In genomic region chr17:39615434-39615833, GRCh38 we compare ENCODE assay signal across 28 cellular contexts. TPM values are rescaled to one million over a fixed set of nuclear protein-coding genes. Genes with fewer than 3 reads are reported as not detected.
DNase-seq lines count a peak whose midpoint lies in the region; ATAC-seq, FAIRE-seq and TF ChIP-seq lines count a peak whose summit lies in the region.
"Had no signal": no experiment of that assay in that cellular context is flagged by ENCODE, and none has a peak within 500 bp of the region (broad histone marks: within the 10 kb centered on the region; RNA-seq: fewer than 3 reads in every experiment).

No MANE protein-coding gene starts in this region.

- in situ Hi-C loops in HepG2 (cut with HindIII; ENCODE audit: extremely low pct_ligation_motif_present, low pct_unique_long_range_greater_than_20kb), result no loop called here

- CTCF ChIA-PET in HepG2 (lab: Yijun Ruan, JAX; ENCODE audit: low intra/inter-chr PET ratio, low total read pairs), result no interaction called here

- H3K9me3 Mint-ChIP-seq in brain, result peaks cover 0 to 5% (median 0%) of the 10 kb centered on the region in 5 experiments
- no peaks in the 10 kb centered on the region for H3K9me3 Mint-ChIP-seq in nephron
- no peaks in the 10 kb centered on the region for H3K9me3 Mint-ChIP-seq in type B pancreatic cell
- H3K9me3 Mint-ChIP-seq: CD8-positive, alpha-beta T cell had no signal

- POLR2A ChIA-PET in HepG2 (lab: Yijun Ruan, JAX), result no interaction called here

- H3K9me3 ChIP-seq in HepG2 (ENCODE audit: low read length) (no peaks in the 10 kb centered on the region), right lobe of liver (no peaks in the 10 kb centered on the region)
- H3K9me3 ChIP-seq: A549, BLaER1 had no signal

- peaks cover 8 to 65% of the 10 kb centered on the region in 2 experiments for H3K27me3 ChIP-seq in HepG2 (ENCODE audit: control insufficient read depth in 1 of 2, insufficient read depth in 2 of 2, low read length in 2 of 2)
- no peaks in the 10 kb centered on the region for H3K27me3 ChIP-seq in right lobe of liver
- H3K27me3 ChIP-seq: BLaER1 had no signal

- no peak for FAIRE-seq in HepG2 (lab: Jason Lieb, UNC)
- FAIRE-seq: A549, GM12878, GM19239, H54 had no signal

- DNase-seq in HepG2 (ENCODE audit: low spot score) (no peak), right lobe of liver (no peak), type B pancreatic cell (ENCODE audit: extremely low spot score, unreplicated experiment) (no peak), DMS153 treated with DMSO at 0.1 percent for 48 hours (lab: John Stamatoyannopoulos, UW; ENCODE audit: unreplicated experiment) (no peak)
- DNase-seq: AML-193; CD8-positive, alpha-beta T cell; DMS53; DND-41; EL; GM23248; IMR-90; KBM-7 had no signal

- WGBS in HepG2 (ENCODE audit: low lambda C conversion rate), result 34% methylated on average over 6 of the region's 6 CpGs
- 40% methylated on average over 2 of the region's 6 CpGs for WGBS in right lobe of liver (ENCODE audit: insufficient coverage, low coverage, low lambda C conversion rate, missing lambda C conversion rate)

- H3K27ac Mint-ChIP-seq in brain (peak overlapping the region in 2 of 5 experiments; percentile 38 to 97), nephron (no peak overlapping the region), type B pancreatic cell (no peak overlapping the region)
- H3K27ac Mint-ChIP-seq: CD8-positive, alpha-beta T cell had no signal

- H3K27me3 Mint-ChIP-seq in brain (peaks cover 64% of the 10 kb centered on the region), nephron (ENCODE audit: low read depth) (peaks cover 91% of the 10 kb centered on the region), type B pancreatic cell (peaks cover 86% of the 10 kb centered on the region)

- H3K36me3 Mint-ChIP-seq in brain (no peaks in the 10 kb centered on the region), nephron (ENCODE audit: low read depth) (no peaks in the 10 kb centered on the region), type B pancreatic cell (no peaks in the 10 kb centered on the region)
- H3K36me3 Mint-ChIP-seq: CD14-positive monocyte; CD8-positive, alpha-beta T cell had no signal

- intact Hi-C loops in HepG2 (cut with micrococcal nuclease; ENCODE audit: unreplicated experiment), result no loop called here
- intact Hi-C loops in right lobe of liver (cut with DNase I), result no loop called here

- no peak overlapping the region for H3K4me2 ChIP-seq in HepG2 (ENCODE audit: low read depth, low read length)
- H3K4me2 ChIP-seq: A549, BLaER1 had no signal

- ATAC-seq in HepG2 (no peak), right lobe of liver (no peak), HG03457 (IDR thresholded peaks at IDR 0.05; ENCODE audit: unreplicated experiment) (no peak), GM18519 (IDR thresholded peaks at IDR 0.05; ENCODE audit: low FRiP score, unreplicated experiment) (no peak)
- ATAC-seq: A549; CD8-positive, alpha-beta T cell; GM12878; HCT116 had no signal

- H3K4me1 Mint-ChIP-seq in brain (peaks cover 12% of the 10 kb centered on the region), nephron (no peaks in the 10 kb centered on the region), type B pancreatic cell (ENCODE audit: unreplicated experiment) (no peaks in the 10 kb centered on the region)

- no peaks in the 10 kb centered on the region for H3K79me2 ChIP-seq in HepG2 (ENCODE audit: insufficient read depth, low read length)

- no peak overlapping the region for H3K4me3 ChIP-seq in HepG2 (replicated peaks in 1 of 3; ENCODE audit: insufficient read depth in 1 of 3, low read depth in 2 of 3, low read length in 3 of 3)
- H3K4me3 ChIP-seq in right lobe of liver, result no peak overlapping the region
- H3K4me3 ChIP-seq: A549, BLaER1, GM12878, GM23248 had no signal

- TF ChIP-seq EP300 in HepG2 (IDR thresholded peaks at IDR 0.05; ENCODE audit: low read depth in 2 of 2, low read length in 2 of 2), result no peak
- TF ChIP-seq EP300 in HepG2 (CRISPR knock-in tag; IDR thresholded peaks at IDR 0.05; ENCODE audit: borderline replicate concordance), result no peak

- H3K4me3 Mint-ChIP-seq in brain, result peak overlapping the region; percentile 25 to 65 (median 35)
- peak overlapping the region; percentile 38 to 45 (median 40) for H3K4me3 Mint-ChIP-seq in nephron
- peak overlapping the region; percentile 76 for H3K4me3 Mint-ChIP-seq in type B pancreatic cell
- H3K4me3 Mint-ChIP-seq: CD8-positive, alpha-beta T cell had no signal

- H4K20me1 ChIP-seq in HepG2 (ENCODE audit: insufficient read depth, low read length), result no peaks in the 10 kb centered on the region
- H4K20me1 ChIP-seq: BLaER1 had no signal

- H3K4me1 ChIP-seq in HepG2 (ENCODE audit: insufficient read depth, low read length) (peaks cover 19% of the 10 kb centered on the region), right lobe of liver (no peaks in the 10 kb centered on the region)

- H3K36me3 ChIP-seq in HepG2 (replicated peaks in 1 of 2; ENCODE audit: control insufficient read depth in 1 of 2, insufficient read depth in 2 of 2, low read length in 2 of 2) (no peaks in the 10 kb centered on the region), right lobe of liver (no peaks in the 10 kb centered on the region)
- H3K36me3 ChIP-seq: BLaER1 had no signal

- H3K27ac ChIP-seq in HepG2 (ENCODE audit: extremely low read length, insufficient read depth, low read length), result no peak overlapping the region
- no peak overlapping the region for H3K27ac ChIP-seq in right lobe of liver
- H3K27ac ChIP-seq: 22Rv1, A549, BLaER1, GM23248, HL-60 had no signal

- no TSS peak for BruUV-seq in HepG2 (replicated peaks; lab: Mats Ljungman, UMichigan)

- no peak for TF ChIP-seq RAD21 in HepG2 (CRISPR knock-in tag; IDR thresholded peaks at IDR 0.05)

- TF ChIP-seq CTCF in HepG2 (CRISPR knock-in tag; IDR thresholded peaks at IDR 0.05) (no peak), right lobe of liver (IDR thresholded peaks at IDR 0.05) (no peak), brain (conservative IDR thresholded peaks at IDR 0.05) (no peak), nephron (IDR thresholded peaks at IDR 0.05; ENCODE audit: unreplicated experiment in 3 of 3) (no peak), type B pancreatic cell (conservative IDR thresholded peaks at IDR 0.05) (no peak)

- no peak for TF ChIP-seq POLR2A in HepG2 (IDR thresholded peaks at IDR 0.05; ENCODE audit: insufficient read depth in 1 of 2, low read depth in 2 of 2, low read length in 2 of 2)
- no peak for TF ChIP-seq POLR2A in right lobe of liver (IDR thresholded peaks at IDR 0.05)

- no peak overlapping the region for H2AFZ ChIP-seq in HepG2 (ENCODE audit: low read length)
- H2AFZ ChIP-seq: GM23248 had no signal

- no peak overlapping the region for H3K9ac ChIP-seq in HepG2 (ENCODE audit: insufficient read depth, low read depth, low read length)
- H3K9ac ChIP-seq: BLaER1, GM23248 had no signal

RNA-seq across cellular contexts. Expression of gene NEUROD2, which starts 7.7 kb away (rescaled TPM):
- total RNA-seq in HepG2 (2016; rRNA removed; fragmentation: Illumina TruSeq; extraction: Trizol), result not detected in 2 replicates
- not detected in 2 replicates for total RNA-seq in HepG2 (2016; cell fraction: cytosol; rRNA removed; fragmentation: Illumina TruSeq; extraction: Trizol; ENCODE audit: low read depth)
- not detected in 2 replicates for total RNA-seq in HepG2 (2016; cell fraction: insoluble cytoplasmic fraction; rRNA removed; fragmentation: Illumina TruSeq; extraction: Trizol)
- not detected in 2 replicates for total RNA-seq in HepG2 (2016; cell fraction: membrane; rRNA removed; fragmentation: Illumina TruSeq; extraction: Trizol)
- not detected in 2 replicates for total RNA-seq in HepG2 (2016; cell fraction: nucleus; rRNA removed; fragmentation: Illumina TruSeq; extraction: Trizol)
- not detected in 2 replicates for polyA plus RNA-seq in HepG2 (2011; rRNA removed)
- polyA plus RNA-seq in HepG2 (2011; cell fraction: cytosol; rRNA removed), result not detected in 2 replicates
- not detected in 2 replicates for polyA plus RNA-seq in HepG2 (2011; cell fraction: nucleus; rRNA removed)
- polyA plus RNA-seq in HepG2 (2012), result not detected in 2 replicates
- not detected in 2 replicates for polyA plus RNA-seq in HepG2 (2016; cell fraction: cytosol; fragmentation: Illumina TruSeq; extraction: Trizol; ENCODE audit: low read depth)
- polyA plus RNA-seq in HepG2 (2016; cell fraction: insoluble cytoplasmic fraction; fragmentation: Illumina TruSeq; extraction: Trizol; ENCODE audit: low read depth), result not detected in 2 replicates
- not detected in 2 replicates for polyA plus RNA-seq in HepG2 (2016; cell fraction: membrane; fragmentation: Illumina TruSeq; extraction: Trizol; ENCODE audit: low read depth)
- not detected in 2 replicates for polyA plus RNA-seq in HepG2 (2016; cell fraction: nucleus; fragmentation: Illumina TruSeq; extraction: Trizol; ENCODE audit: insufficient read depth, low read depth)
- not detected in 2 replicates for polyA minus RNA-seq in HepG2 (2011; rRNA and poly(A)+ RNA removed; ENCODE audit: low replicate concordance)
- not detected in 2 replicates for polyA minus RNA-seq in HepG2 (2011; cell fraction: cytosol; rRNA and poly(A)+ RNA removed)
- polyA minus RNA-seq in HepG2 (2011; cell fraction: nucleus; rRNA and poly(A)+ RNA removed), result not detected in 2 replicates
- not detected for total RNA-seq in right lobe of liver
- 8.1 TPM for polyA plus RNA-seq in brain (ENCODE audit: insufficient read depth, low read depth, low replicate concordance)
- not detected in 2 replicates for total RNA-seq in type B pancreatic cell (ENCODE audit: low replicate concordance)
- total RNA-seq: Calu3; CD8-positive, alpha-beta T cell; G401; GM12878; GM23248; HT1080; IMR-90 had no signal
- polyA plus RNA-seq: A549, CD14-positive monocyte, GM12878, GM23248, IMR-90 had no signal

RNA-seq across cellular contexts. Expression of gene PPP1R1B, which starts 11.3 kb away (rescaled TPM):
- total RNA-seq in HepG2 (2016; rRNA removed; fragmentation: Illumina TruSeq; extraction: Trizol), result not detected in 2 replicates
- not detected in 2 replicates for total RNA-seq in HepG2 (2016; cell fraction: cytosol; rRNA removed; fragmentation: Illumina TruSeq; extraction: Trizol; ENCODE audit: low read depth)
- not detected in 2 replicates for total RNA-seq in HepG2 (2016; cell fraction: insoluble cytoplasmic fraction; rRNA removed; fragmentation: Illumina TruSeq; extraction: Trizol)
- not detected in 2 replicates for total RNA-seq in HepG2 (2016; cell fraction: membrane; rRNA removed; fragmentation: Illumina TruSeq; extraction: Trizol)
- total RNA-seq in HepG2 (2016; cell fraction: nucleus; rRNA removed; fragmentation: Illumina TruSeq; extraction: Trizol), result not detected in 2 replicates
- 0.08 and 0.18 TPM in 2 replicates for polyA plus RNA-seq in HepG2 (2011; rRNA removed)
- 0.04 and 0.05 TPM in 2 replicates for polyA plus RNA-seq in HepG2 (2011; cell fraction: cytosol; rRNA removed)
- not detected in 2 replicates for polyA plus RNA-seq in HepG2 (2011; cell fraction: nucleus; rRNA removed)
- polyA plus RNA-seq in HepG2 (2012), result not detected in 2 replicates
- not detected in 2 replicates for polyA plus RNA-seq in HepG2 (2016; cell fraction: cytosol; fragmentation: Illumina TruSeq; extraction: Trizol; ENCODE audit: low read depth)
- polyA plus RNA-seq in HepG2 (2016; cell fraction: insoluble cytoplasmic fraction; fragmentation: Illumina TruSeq; extraction: Trizol; ENCODE audit: low read depth), result not detected in 2 replicates
- not detected in 2 replicates for polyA plus RNA-seq in HepG2 (2016; cell fraction: membrane; fragmentation: Illumina TruSeq; extraction: Trizol; ENCODE audit: low read depth)
- not detected in 2 replicates for polyA plus RNA-seq in HepG2 (2016; cell fraction: nucleus; fragmentation: Illumina TruSeq; extraction: Trizol; ENCODE audit: insufficient read depth, low read depth)
- not detected in 2 replicates for polyA minus RNA-seq in HepG2 (2011; rRNA and poly(A)+ RNA removed; ENCODE audit: low replicate concordance)
- not detected in 2 replicates for polyA minus RNA-seq in HepG2 (2011; cell fraction: cytosol; rRNA and poly(A)+ RNA removed)
- polyA minus RNA-seq in HepG2 (2011; cell fraction: nucleus; rRNA and poly(A)+ RNA removed), result not detected in 2 replicates
- total RNA-seq in right lobe of liver, result under 1 TPM in 1 of 6 experiments, not detected in 5; 0.46 TPM
- polyA plus RNA-seq in brain (ENCODE audit: insufficient read depth, low read depth, low replicate concordance), result 154 TPM
- 1.8 and 3.7 TPM in 2 replicates for total RNA-seq in type B pancreatic cell (ENCODE audit: low replicate concordance)
- total RNA-seq: CD8-positive, alpha-beta T cell; GM12878; GM23248; HT1080; IMR-90 had no signal
- polyA plus RNA-seq: CD14-positive monocyte, GM23248, IMR-90 had no signal

RNA-seq across cellular contexts. Expression of gene STARD3, which starts 21.5 kb away (rescaled TPM):
- total RNA-seq in HepG2 (2016; rRNA removed; fragmentation: Illumina TruSeq; extraction: Trizol), result 17.2 and 34.6 TPM in 2 replicates
- total RNA-seq in HepG2 (2016; cell fraction: cytosol; rRNA removed; fragmentation: Illumina TruSeq; extraction: Trizol; ENCODE audit: low read depth), result 10.9 and 18.7 TPM in 2 replicates
- 16.7 and 36.4 TPM in 2 replicates for total RNA-seq in HepG2 (2016; cell fraction: insoluble cytoplasmic fraction; rRNA removed; fragmentation: Illumina TruSeq; extraction: Trizol)
- total RNA-seq in HepG2 (2016; cell fraction: membrane; rRNA removed; fragmentation: Illumina TruSeq; extraction: Trizol), result 28.2 and 28.3 TPM in 2 replicates
- 38.6 and 39.3 TPM in 2 replicates for total RNA-seq in HepG2 (2016; cell fraction: nucleus; rRNA removed; fragmentation: Illumina TruSeq; extraction: Trizol)
- polyA plus RNA-seq in HepG2 (2011; rRNA removed), result 100 and 114 TPM in 2 replicates
- 87.6 and 94.1 TPM in 2 replicates for polyA plus RNA-seq in HepG2 (2011; cell fraction: cytosol; rRNA removed)
- 583 and 640 TPM in 2 replicates for polyA plus RNA-seq in HepG2 (2011; cell fraction: nucleus; rRNA removed)
- 57.3 and 69.8 TPM in 2 replicates for polyA plus RNA-seq in HepG2 (2012)
- 16.8 and 21.4 TPM in 2 replicates for polyA plus RNA-seq in HepG2 (2016; cell fraction: cytosol; fragmentation: Illumina TruSeq; extraction: Trizol; ENCODE audit: low read depth)
- 23.0 and 23.7 TPM in 2 replicates for polyA plus RNA-seq in HepG2 (2016; cell fraction: insoluble cytoplasmic fraction; fragmentation: Illumina TruSeq; extraction: Trizol; ENCODE audit: low read depth)
- polyA plus RNA-seq in HepG2 (2016; cell fraction: membrane; fragmentation: Illumina TruSeq; extraction: Trizol; ENCODE audit: low read depth), result 28.2 and 28.4 TPM in 2 replicates
- 96.9 and 102 TPM in 2 replicates for polyA plus RNA-seq in HepG2 (2016; cell fraction: nucleus; fragmentation: Illumina TruSeq; extraction: Trizol; ENCODE audit: insufficient read depth, low read depth)
- polyA minus RNA-seq in HepG2 (2011; rRNA and poly(A)+ RNA removed; ENCODE audit: low replicate concordance), result 98.5 and 179 TPM in 2 replicates
- polyA minus RNA-seq in HepG2 (2011; cell fraction: cytosol; rRNA and poly(A)+ RNA removed), result 38.4 and 57.6 TPM in 2 replicates
- 71.6 and 80.1 TPM in 2 replicates for polyA minus RNA-seq in HepG2 (2011; cell fraction: nucleus; rRNA and poly(A)+ RNA removed)
- 10 to 100 TPM; 24.3 to 49.8 (median 28.0) TPM for total RNA-seq in right lobe of liver
- 53.8 TPM for polyA plus RNA-seq in brain (ENCODE audit: insufficient read depth, low read depth, low replicate concordance)
- 52.0 and 62.0 TPM in 2 replicates for total RNA-seq in type B pancreatic cell (ENCODE audit: low replicate concordance)

RNA-seq across cellular contexts. Expression of gene TCAP, which starts 49.7 kb away (rescaled TPM):
- total RNA-seq in HepG2 (2016; rRNA removed; fragmentation: Illumina TruSeq; extraction: Trizol), result 0.14 and 0.24 TPM in 2 replicates
- not detected in 2 replicates for total RNA-seq in HepG2 (2016; cell fraction: cytosol; rRNA removed; fragmentation: Illumina TruSeq; extraction: Trizol; ENCODE audit: low read depth)
- total RNA-seq in HepG2 (2016; cell fraction: insoluble cytoplasmic fraction; rRNA removed; fragmentation: Illumina TruSeq; extraction: Trizol), result 0.26 TPM in 1 of 2 replicates, not detected in the other
- total RNA-seq in HepG2 (2016; cell fraction: membrane; rRNA removed; fragmentation: Illumina TruSeq; extraction: Trizol), result 0.06 TPM in 1 of 2 replicates, not detected in the other
- 0.56 and 0.84 TPM in 2 replicates for total RNA-seq in HepG2 (2016; cell fraction: nucleus; rRNA removed; fragmentation: Illumina TruSeq; extraction: Trizol)
- 0.65 and 0.84 TPM in 2 replicates for polyA plus RNA-seq in HepG2 (2011; rRNA removed)
- 0.15 and 0.35 TPM in 2 replicates for polyA plus RNA-seq in HepG2 (2011; cell fraction: cytosol; rRNA removed)
- 6.0 and 8.8 TPM in 2 replicates for polyA plus RNA-seq in HepG2 (2011; cell fraction: nucleus; rRNA removed)
- polyA plus RNA-seq in HepG2 (2012), result 0.43 and 2.1 TPM in 2 replicates
- not detected in 2 replicates for polyA plus RNA-seq in HepG2 (2016; cell fraction: cytosol; fragmentation: Illumina TruSeq; extraction: Trizol; ENCODE audit: low read depth)
- 0.19 TPM in 1 of 2 replicates, not detected in the other for polyA plus RNA-seq in HepG2 (2016; cell fraction: insoluble cytoplasmic fraction; fragmentation: Illumina TruSeq; extraction: Trizol; ENCODE audit: low read depth)
- polyA plus RNA-seq in HepG2 (2016; cell fraction: membrane; fragmentation: Illumina TruSeq; extraction: Trizol; ENCODE audit: low read depth), result not detected in 2 replicates
- 0.51 and 0.85 TPM in 2 replicates for polyA plus RNA-seq in HepG2 (2016; cell fraction: nucleus; fragmentation: Illumina TruSeq; extraction: Trizol; ENCODE audit: insufficient read depth, low read depth)
- 2.2 and 2.6 TPM in 2 replicates for polyA minus RNA-seq in HepG2 (2011; rRNA and poly(A)+ RNA removed; ENCODE audit: low replicate concordance)
- not detected in 2 replicates for polyA minus RNA-seq in HepG2 (2011; cell fraction: cytosol; rRNA and poly(A)+ RNA removed)
- 3.0 and 4.0 TPM in 2 replicates for polyA minus RNA-seq in HepG2 (2011; cell fraction: nucleus; rRNA and poly(A)+ RNA removed)
- total RNA-seq in right lobe of liver, result 1 to 10 TPM in 4 of 6 experiments, under 1 TPM in 2; 0.49 to 4.3 (median 1.1) TPM
- polyA plus RNA-seq in brain (ENCODE audit: insufficient read depth, low read depth, low replicate concordance), result 2.1 TPM
- total RNA-seq in type B pancreatic cell (ENCODE audit: low replicate concordance), result 1.5 and 2.4 TPM in 2 replicates
- polyA plus RNA-seq: CD14-positive monocyte, GM23248 had no signal

RNA-seq across cellular contexts. Expression of gene PNMT, which starts 52.8 kb away (rescaled TPM):
- total RNA-seq in HepG2 (2016; rRNA removed; fragmentation: Illumina TruSeq; extraction: Trizol) (not detected in 2 replicates), right lobe of liver (under 1 TPM in 2 of 6 experiments, not detected in 4; 0.37 TPM), type B pancreatic cell (ENCODE audit: low replicate concordance) (3.3 and 5.4 TPM in 2 replicates)
- total RNA-seq in HepG2 (2016; cell fraction: cytosol; rRNA removed; fragmentation: Illumina TruSeq; extraction: Trizol; ENCODE audit: low read depth), result not detected in 2 replicates
- not detected in 2 replicates for total RNA-seq in HepG2 (2016; cell fraction: insoluble cytoplasmic fraction; rRNA removed; fragmentation: Illumina TruSeq; extraction: Trizol)
- 0.17 TPM in 1 of 2 replicates, not detected in the other for total RNA-seq in HepG2 (2016; cell fraction: membrane; rRNA removed; fragmentation: Illumina TruSeq; extraction: Trizol)
- not detected in 2 replicates for total RNA-seq in HepG2 (2016; cell fraction: nucleus; rRNA removed; fragmentation: Illumina TruSeq; extraction: Trizol)
- polyA plus RNA-seq in HepG2 (2011; rRNA removed) (0.22 and 0.25 TPM in 2 replicates), brain (ENCODE audit: insufficient read depth, low read depth, low replicate concordance) (2.9 TPM)
- polyA plus RNA-seq in HepG2 (2011; cell fraction: cytosol; rRNA removed), result 0.08 and 0.13 TPM in 2 replicates
- 0.56 and 0.71 TPM in 2 replicates for polyA plus RNA-seq in HepG2 (2011; cell fraction: nucleus; rRNA removed)
- 0.31 TPM in 1 of 2 replicates, not detected in the other for polyA plus RNA-seq in HepG2 (2012)
- polyA plus RNA-seq in HepG2 (2016; cell fraction: cytosol; fragmentation: Illumina TruSeq; extraction: Trizol; ENCODE audit: low read depth), result 0.11 TPM in 1 of 2 replicates, not detected in the other
- not detected in 2 replicates for polyA plus RNA-seq in HepG2 (2016; cell fraction: insoluble cytoplasmic fraction; fragmentation: Illumina TruSeq; extraction: Trizol; ENCODE audit: low read depth)
- polyA plus RNA-seq in HepG2 (2016; cell fraction: membrane; fragmentation: Illumina TruSeq; extraction: Trizol; ENCODE audit: low read depth), result 0.15 TPM in 1 of 2 replicates, not detected in the other
- polyA plus RNA-seq in HepG2 (2016; cell fraction: nucleus; fragmentation: Illumina TruSeq; extraction: Trizol; ENCODE audit: insufficient read depth, low read depth), result not detected in 2 replicates
- polyA minus RNA-seq in HepG2 (2011; rRNA and poly(A)+ RNA removed; ENCODE audit: low replicate concordance), result not detected in 2 replicates
- not detected in 2 replicates for polyA minus RNA-seq in HepG2 (2011; cell fraction: cytosol; rRNA and poly(A)+ RNA removed)
- not detected in 2 replicates for polyA minus RNA-seq in HepG2 (2011; cell fraction: nucleus; rRNA and poly(A)+ RNA removed)
- total RNA-seq: G401, GM12878, GM23248, HT1080, IMR-90 had no signal
- polyA plus RNA-seq: A549, CD14-positive monocyte, GM12878, GM23248, IMR-90 had no signal
